20 cellular contexts compared by ENCODE assay signal in the genomic region with DNA sequence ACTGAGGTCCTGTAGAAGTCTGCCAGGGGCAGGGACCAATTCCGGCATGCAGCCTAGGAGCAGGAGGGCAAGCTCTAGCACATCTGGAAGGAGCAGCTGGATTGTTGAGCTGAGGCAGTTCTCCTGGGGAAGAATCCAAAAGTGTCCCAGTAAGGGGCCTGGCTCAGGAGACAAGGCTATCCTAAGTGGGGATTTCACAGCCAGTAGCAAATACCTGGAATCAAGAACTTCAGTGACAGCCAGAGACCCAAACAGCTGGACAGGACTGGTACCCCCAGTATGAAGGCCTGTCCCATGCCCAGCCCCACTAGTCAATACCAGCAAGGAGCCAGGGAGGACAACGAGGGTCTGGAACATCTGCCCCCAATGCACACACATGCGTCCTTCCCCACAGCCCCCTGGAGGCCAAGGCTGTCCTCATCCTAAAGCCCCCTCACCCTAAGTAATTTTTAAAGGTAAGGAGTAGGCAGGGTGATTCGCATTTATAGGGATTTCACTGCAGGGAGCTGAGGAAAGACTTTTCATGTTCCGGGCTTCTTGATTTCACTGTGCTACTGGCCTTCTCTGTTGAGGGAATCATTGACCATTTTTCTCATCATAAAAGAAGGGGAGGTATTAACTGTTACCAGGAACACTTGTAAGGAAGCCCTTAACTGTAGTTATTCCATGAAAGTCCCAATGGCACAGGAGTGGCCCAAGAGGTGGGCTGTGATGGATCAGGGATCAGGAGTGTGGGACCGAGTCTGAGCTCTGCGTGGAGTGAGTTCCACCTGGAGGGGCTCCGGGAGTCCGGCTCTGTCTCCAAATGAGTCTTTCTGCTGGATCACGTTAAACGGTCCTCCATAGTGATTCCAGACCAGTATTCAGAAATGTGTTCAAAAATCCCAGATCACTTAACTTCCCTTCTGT. TPM values are rescaled to one million over a fixed set of nuclear protein-coding genes. Genes with fewer than 3 reads are reported as not detected.
DNase-seq lines count a peak whose midpoint lies in the region; ATAC-seq, FAIRE-seq and TF ChIP-seq lines count a peak whose summit lies in the region.
"Had no signal": no experiment of that assay in that cellular context is flagged by ENCODE, and none has a peak within 500 bp of the region (broad histone marks: within the 10 kb centered on the region; RNA-seq: fewer than 3 reads in every experiment).

No MANE protein-coding gene starts in this region.

- no peak for TF ChIP-seq POLR2A in IMR-90 (IDR thresholded peaks at IDR 0.05; ENCODE audit: low read depth, low read length)
- no peak for TF ChIP-seq POLR2A in K562 (conservative IDR thresholded peaks at IDR 0.05)

- TF ChIP-seq EP300 in K562 (IDR thresholded peaks at IDR 0.05; ENCODE audit: low read length): no peak

- H3K36me3 ChIP-seq in IMR-90 (ENCODE audit: control insufficient read depth, insufficient read depth, low read length): peaks cover 2% of the 10 kb centered on the region; the same call in 1 of the 2 replicates
- H3K36me3 ChIP-seq in K562 (ENCODE audit: control insufficient read depth, insufficient read depth, low read length): no peaks in the 10 kb centered on the region
- H3K36me3 ChIP-seq in heart right ventricle: no peaks in the 10 kb centered on the region
- H3K36me3 ChIP-seq in right atrium auricular region: no peaks in the 10 kb centered on the region
- H3K36me3 ChIP-seq: SJCRH30 had no signal

- peak overlapping the region; percentile 26 for H3K27ac Mint-ChIP-seq in stimulated activated effector memory CD8-positive, alpha-beta T cell treated with anti-CD3 and anti-CD28 coated beads, Interleukin-12 subunit alpha, Interleukin-12 subunit beta, amount 100 ng/mL, for 72 hours
- H3K27ac Mint-ChIP-seq: B cell had no signal

- peak overlapping the region; percentile 4; the same call in 1 of the 2 replicates for H4K5ac ChIP-seq in IMR-90 (ENCODE audit: low read depth, low read length)

- H3K4me3 ChIP-seq in IMR-90 (ENCODE audit: insufficient read depth, low read depth, low read length): no peak overlapping the region
- H3K4me3 ChIP-seq in K562: no peak overlapping the region
- H3K4me3 ChIP-seq in heart right ventricle: no peak overlapping the region
- no peak overlapping the region for H3K4me3 ChIP-seq in right atrium auricular region
- H3K4me3 ChIP-seq: PC-9, SJCRH30 had no signal

- CTCF ChIA-PET in IMR-90 (lab: Yijun Ruan, JAX): interaction anchor here (0.9 kb wide), 1 partner anchor 239 kb away, joined by 3 read pairs; no protein-coding TSS in a partner anchor
- CTCF ChIA-PET in K562 (lab: Yijun Ruan, JAX; ENCODE audit: low intra/inter-chr PET ratio): no interaction called here

- no peak overlapping the region; the same call in 1 of the 2 replicates for H3K4ac ChIP-seq in IMR-90 (ENCODE audit: low read depth, low read length)

- no peak overlapping the region for H2AFZ ChIP-seq in IMR-90 (replicated peaks; ENCODE audit: low read length, poor library complexity)
- no peak overlapping the region; the same call in 1 of the 2 replicates for H2AFZ ChIP-seq in K562 (ENCODE audit: low read depth, low read length)
- H2AFZ ChIP-seq: PC-9 had no signal

- POLR2A ChIA-PET in IMR-90 (lab: Charles Lee; ENCODE audit: unreplicated experiment) (no interaction called here), K562 (lab: Yijun Ruan, JAX) (interaction anchor here (2.1 to 2.3 kb wide), 3 partner anchors 10 to 14 kb away, joined by 5 to 16 read pairs (median 6); no protein-coding TSS in a partner anchor)

- no peak overlapping the region for H3K14ac ChIP-seq in IMR-90 (replicated peaks; ENCODE audit: low read depth, low read length)

- no peak overlapping the region for H4K91ac ChIP-seq in IMR-90 (ENCODE audit: insufficient read depth, low read depth, low read length)

- intact Hi-C loops in IMR-90 (cut with micrococcal nuclease): loop anchor here (5.0 kb wide), 2 partner anchors 337 to 627 kb away; partner anchors contain the start of gene LRRK1
- intact Hi-C loops in K562 (cut with micrococcal nuclease): loop anchor here (1.0 to 10.0 kb wide), 4 partner anchors 118 to 630 kb away; partner anchors contain the start of gene LRRK1
- intact Hi-C loops in heart right ventricle (cut with DNase I): loop anchor here (1.0 to 10.0 kb wide), 14 partner anchors 52 to 630 kb away; partner anchors contain the start of gene LRRK1 (in 2 of the 10)

- TF ChIP-seq RAD21 in IMR-90 (IDR thresholded peaks at IDR 0.05; ENCODE audit: low read length): no peak
- no peak for TF ChIP-seq RAD21 in K562 (CRISPR knock-in tag; conservative IDR thresholded peaks at IDR 0.05 in 1 of 2, IDR thresholded peaks at IDR 0.05 in 1 of 2)

- H3K4me3 Mint-ChIP-seq in stimulated activated effector memory CD8-positive, alpha-beta T cell treated with anti-CD3 and anti-CD28 coated beads, Interleukin-12 subunit alpha, Interleukin-12 subunit beta, amount 100 ng/mL, for 72 hours: peak overlapping the region; percentile 23
- H3K4me3 Mint-ChIP-seq: B cell had no signal

- peaks cover 36% of the 10 kb centered on the region for H3K4me1 Mint-ChIP-seq in stimulated activated effector memory CD8-positive, alpha-beta T cell treated with anti-CD3 and anti-CD28 coated beads, Interleukin-12 subunit alpha, Interleukin-12 subunit beta, amount 100 ng/mL, for 72 hours

- no peak for FAIRE-seq in K562 (lab: Jason Lieb, UNC)
- FAIRE-seq: G401.6 had no signal

- H3K36me3 Mint-ChIP-seq in stimulated activated effector memory CD8-positive, alpha-beta T cell treated with anti-CD3 and anti-CD28 coated beads, Interleukin-12 subunit alpha, Interleukin-12 subunit beta, amount 100 ng/mL, for 72 hours: peaks cover 31% of the 10 kb centered on the region
- H3K36me3 Mint-ChIP-seq: CD4-positive, CD25-positive, alpha-beta regulatory T cell had no signal

- no peak overlapping the region for H2AK9ac ChIP-seq in IMR-90 (replicated peaks; ENCODE audit: low read depth, low read length, poor library complexity)

- H3K27ac ChIP-seq in IMR-90 (ENCODE audit: insufficient read depth, low read length): no peak overlapping the region
- no peak overlapping the region for H3K27ac ChIP-seq in K562 (ENCODE audit: extremely low read depth, low read depth, low read length)
- H3K27ac ChIP-seq in heart right ventricle: no peak overlapping the region
- H3K27ac ChIP-seq in right atrium auricular region: no peak overlapping the region
- H3K27ac ChIP-seq: 22Rv1, PC-9, SJCRH30 had no signal

- no peak overlapping the region for H2BK20ac ChIP-seq in IMR-90 (ENCODE audit: low read depth, low read length)

- in situ Hi-C loops in IMR-90 (cut with MboI; ENCODE audit: low sequenced_read_pairs) (loop anchor here (5.0 to 25.0 kb wide), 4 partner anchors 162 to 542 kb away; partner anchors contain the start of gene LRRK1), K562 (cut with MboI) (loop anchor here (5.0 to 25.0 kb wide), 4 partner anchors 167 to 617 kb away; partner anchors contain the start of gene LRRK1)

- whole genome bisulfite sequencing in IMR-90 (ENCODE audit: extremely low coverage in 2 of 2, insufficient read length in 1 of 2), 2 experiments: 47% methylated on average over 3 of the region's 11 CpGs; no CpG with 5 or more reads in 1 of the 2 experiments
- whole genome bisulfite sequencing in K562 (ENCODE audit: insufficient coverage, low coverage, missing lambda C conversion rate): 76% methylated on average over 11 of the region's 11 CpGs
- 91 to 93% methylated on average over 11 of the region's 11 CpGs for WGBS in heart right ventricle, 2 donors

- H2BK15ac ChIP-seq in IMR-90 (ENCODE audit: low read depth, low read length): no peak overlapping the region

- dilution Hi-C loops in IMR-90 (cut with HindIII; ENCODE audit: low sequenced_read_pairs, unreplicated experiment): no loop called here

- no peak overlapping the region for H2BK120ac ChIP-seq in IMR-90 (ENCODE audit: low read depth, low read length)

- no peak for ATAC-seq in IMR-90 (ENCODE audit: low read depth)
- no peak for ATAC-seq in K562
- no peak for ATAC-seq in stimulated activated effector memory CD8-positive, alpha-beta T cell treated with anti-CD3 and anti-CD28 coated beads, Interleukin-12 subunit alpha, Interleukin-12 subunit beta, amount 100 ng/mL, for 72 hours
- no peak for ATAC-seq in heart right ventricle

- no peak overlapping the region for H4K8ac ChIP-seq in IMR-90 (ENCODE audit: low read depth in 2 of 2, low read length in 2 of 2)

- peaks cover 0 to 20% of the 10 kb centered on the region in 2 experiments; a peak in 2 of 4 replicates for H3K79me1 ChIP-seq in IMR-90 (ENCODE audit: low read depth in 1 of 2, low read length in 2 of 2)

- H3K79me2 ChIP-seq in K562 (ENCODE audit: control insufficient read depth, insufficient read depth, low read length): peaks cover 15% of the 10 kb centered on the region

- no peak for TF ChIP-seq CTCF in IMR-90 (conservative IDR thresholded peaks at IDR 0.05; ENCODE audit: low read depth, low read length)
- no peak for TF ChIP-seq CTCF in K562 (IDR thresholded peaks at IDR 0.05 in 2 of 3, conservative IDR thresholded peaks at IDR 0.05 in 1 of 3; ENCODE audit: insufficient read depth in 2 of 3, low read depth in 1 of 3, low read length in 3 of 3)
- TF ChIP-seq CTCF in heart right ventricle (IDR thresholded peaks at IDR 0.05): no peak
- TF ChIP-seq CTCF in right atrium auricular region (IDR thresholded peaks at IDR 0.05): no peak

- H4K20me1 ChIP-seq in IMR-90 (ENCODE audit: insufficient read depth, low read length): peaks cover 15% of the 10 kb centered on the region
- H4K20me1 ChIP-seq in K562 (replicated peaks; ENCODE audit: control insufficient read depth, insufficient read depth, low read length): peaks cover 16% of the 10 kb centered on the region; the same call in 1 of the 2 replicates

- H2AK5ac ChIP-seq in IMR-90 (ENCODE audit: low read depth, low read length): peak overlapping the region; percentile 28; the same call in 1 of the 2 replicates

- BruUV-seq in IMR-90 (replicated peaks; lab: Mats Ljungman, UMichigan): no TSS peak
- no TSS peak for BruUV-seq in K562 (replicated peaks; lab: Mats Ljungman, UMichigan)

- no peak overlapping the region for H3K18ac ChIP-seq in IMR-90 (ENCODE audit: low read depth, low read length)

- H3K9me1 ChIP-seq in IMR-90 (ENCODE audit: insufficient read depth, low read length) (no peaks in the 10 kb centered on the region), K562 (ENCODE audit: control insufficient read depth, insufficient read depth, low read length) (no peaks in the 10 kb centered on the region)

- H3K4me2 ChIP-seq in IMR-90 (ENCODE audit: low read depth, low read length): no peak overlapping the region
- H3K4me2 ChIP-seq in K562 (ENCODE audit: insufficient read depth, low read length): peak overlapping the region; percentile 23; the same call in 1 of the 2 replicates
- H3K4me2 ChIP-seq: PC-9 had no signal

- H3K56ac ChIP-seq in IMR-90 (ENCODE audit: extremely low read depth, insufficient read depth, low read length): no peak overlapping the region

- no peak overlapping the region for H2BK5ac ChIP-seq in IMR-90 (ENCODE audit: low read depth, low read length, poor library complexity, severe bottlenecking)

- no peaks in the 10 kb centered on the region for H3K9me3 Mint-ChIP-seq in stimulated activated effector memory CD8-positive, alpha-beta T cell treated with anti-CD3 and anti-CD28 coated beads, Interleukin-12 subunit alpha, Interleukin-12 subunit beta, amount 100 ng/mL, for 72 hours
- H3K9me3 Mint-ChIP-seq: CD4-positive, CD25-positive, alpha-beta regulatory T cell had no signal

- H3K9me3 ChIP-seq in IMR-90 (ENCODE audit: control insufficient read depth, insufficient read depth, low read length) (no peaks in the 10 kb centered on the region), K562 (replicated peaks; ENCODE audit: control insufficient read depth, insufficient read depth, low read depth, low read length) (no peaks in the 10 kb centered on the region), heart right ventricle (no peaks in the 10 kb centered on the region), right atrium auricular region (no peaks in the 10 kb centered on the region)
- H3K9me3 ChIP-seq: SJCRH30 had no signal

- H3K27me3 ChIP-seq in IMR-90 (ENCODE audit: control insufficient read depth, insufficient read depth, low read length) (no peaks in the 10 kb centered on the region), K562 (ENCODE audit: control insufficient read depth in 2 of 2, insufficient read depth in 2 of 2, low read length in 2 of 2) (no peaks in the 10 kb centered on the region), heart right ventricle (no peaks in the 10 kb centered on the region), right atrium auricular region (no peaks in the 10 kb centered on the region)
- H3K27me3 ChIP-seq: SJCRH30 had no signal

- H3K9ac ChIP-seq in IMR-90 (ENCODE audit: low read depth, low read length): no peak overlapping the region
- no peak overlapping the region for H3K9ac ChIP-seq in K562 (ENCODE audit: insufficient read depth in 1 of 2, low read depth in 2 of 2, low read length in 2 of 2)

- H3K23ac ChIP-seq in IMR-90 (ENCODE audit: low read depth, low read length): peak overlapping the region; percentile 45; the same call in 1 of the 2 replicates

- H3K4me1 ChIP-seq in IMR-90 (ENCODE audit: control insufficient read depth, insufficient read depth, low read length): peaks cover 13% of the 10 kb centered on the region
- H3K4me1 ChIP-seq in K562 (replicated peaks in 1 of 2; ENCODE audit: control insufficient read depth in 2 of 2, insufficient read depth in 2 of 2, low read length in 2 of 2): peaks cover 26 to 29% of the 10 kb centered on the region in 2 experiments
- H3K4me1 ChIP-seq in heart right ventricle: peaks cover 0 to 50% (median 42%) of the 10 kb centered on the region in 9 donors
- H3K4me1 ChIP-seq in right atrium auricular region: peaks cover 0 to 40% of the 10 kb centered on the region in 2 donors

- peak; percentile 17 for DNase-seq in NCI-H82 (lab: John Stamatoyannopoulos, UW)
- no peak for DNase-seq in NCI-H82 treated with DMSO at 0.1 percent for 48 hours (lab: John Stamatoyannopoulos, UW; ENCODE audit: unreplicated experiment)
- DNase-seq in IMR-90: no peak
- DNase-seq in K562 (ENCODE audit: extremely low read depth in 1 of 4, low spot score in 3 of 4): no peak
- no peak for DNase-seq in stimulated activated effector memory CD8-positive, alpha-beta T cell treated with anti-CD3 and anti-CD28 coated beads, Interleukin-12 subunit alpha, Interleukin-12 subunit beta, amount 100 ng/mL, for 72 hours (ENCODE audit: low spot score in 2 of 2)
- no peak for DNase-seq in nucleus accumbens (lab: John Stamatoyannopoulos, UW)
- DNase-seq in heart right ventricle: no peak
- no peak for DNase-seq in right atrium auricular region (ENCODE audit: low spot score)
- DNase-seq: COR-L47, H7, KBM-7, NCI-H1417 treated with DMSO at 0.1 percent for 48 hours, NCI-H1930, NCI-H226, PC-9, SJCRH30 had no signal

RNA-seq across cellular contexts. Expression of gene CHSY1, which starts 2.6 kb away (rescaled TPM):
- 53.2 and 55.3 TPM in 2 replicates for total RNA-seq in IMR-90 (2012; rRNA removed)
- 40.5 and 40.9 TPM in 2 replicates for polyA plus RNA-seq in IMR-90 (2012; rRNA removed)
- 12.6 and 25.0 TPM in 2 replicates for polyA plus RNA-seq in IMR-90 (2012; cell fraction: cytosol; rRNA removed)
- polyA plus RNA-seq in IMR-90 (2012; cell fraction: nucleus; rRNA removed; ENCODE audit: low replicate concordance): 7.3 and 45.0 TPM in 2 replicates
- total RNA-seq in K562 (2011; cell fraction: chromatin; rRNA removed; ENCODE audit: low replicate concordance): 29.6 and 50.1 TPM in 2 replicates
- total RNA-seq in K562 (2011; cell fraction: nucleolus; rRNA removed): 21.4 and 23.2 TPM in 2 replicates
- 37.2 and 50.9 TPM in 2 replicates for total RNA-seq in K562 (2011; cell fraction: nucleoplasm; rRNA removed)
- total RNA-seq in K562 (2014; rRNA removed): 7.7 and 9.0 TPM in 2 replicates
- total RNA-seq in K562 (2014; rRNA removed; fragmentation: Illumina TruSeq; extraction: Trizol): 13.4 and 17.1 TPM in 2 replicates
- total RNA-seq in K562 (2015; rRNA removed; fragmentation: Illumina TruSeq; extraction: Trizol): 13.4 and 14.5 TPM in 2 replicates
- 14.7 and 16.4 TPM in 2 replicates for total RNA-seq in K562 (2021)
- polyA plus RNA-seq in K562 (2011; rRNA removed): 11.1 and 14.6 TPM in 2 replicates
- polyA plus RNA-seq in K562 (2011; cell fraction: cytosol; rRNA removed): 7.1 and 9.9 TPM in 2 replicates
- polyA plus RNA-seq in K562 (2011; cell fraction: nucleus; rRNA removed): 7.7 and 8.3 TPM in 2 replicates
- polyA plus RNA-seq in K562 (2012): 9.1 and 9.7 TPM in 2 replicates
- 12.8 and 14.9 TPM in 2 replicates for polyA plus RNA-seq in K562 (2014; fragmentation: Illumina TruSeq; extraction: Trizol)
- polyA plus RNA-seq in K562 (2014; fragmentation: Nextera tagmentation; extraction: Ambion mirVana): 10 to 100 TPM in 1 of 2 experiments, 1 to 10 TPM in 1; 7.0 to 11.1 TPM
- 9.0 and 9.2 TPM in 2 replicates for polyA plus RNA-seq in K562 (2014; rRNA removed)
- polyA minus RNA-seq in K562 (2011; rRNA and poly(A)+ RNA removed): 24.8 and 27.9 TPM in 2 replicates
- polyA minus RNA-seq in K562 (2011; cell fraction: cytosol; rRNA and poly(A)+ RNA removed): 14.9 and 16.7 TPM in 2 replicates
- polyA minus RNA-seq in K562 (2011; cell fraction: nucleus; rRNA and poly(A)+ RNA removed): 5.0 and 7.9 TPM in 2 replicates
- 10 to 100 TPM in 8 of 10 donors, 1 to 10 TPM in 2; 9.7 to 35.1 (median 15.7) TPM for total RNA-seq in heart right ventricle
- 10 to 100 TPM in 1 of 2 donors, 1 to 10 TPM in 1; 6.9 to 11.3 TPM for polyA plus RNA-seq in heart right ventricle
- total RNA-seq in right atrium auricular region: 10 to 100 TPM; 23.1 to 26.1 TPM

RNA-seq across cellular contexts. Expression of gene SELENOS, which starts 22.9 kb away (rescaled TPM):
- 39.8 and 67.5 TPM in 2 replicates for total RNA-seq in IMR-90 (2012; rRNA removed)
- polyA plus RNA-seq in IMR-90 (2012; rRNA removed): 73.9 and 77.1 TPM in 2 replicates
- 61.9 and 89.3 TPM in 2 replicates for polyA plus RNA-seq in IMR-90 (2012; cell fraction: cytosol; rRNA removed)
- 72.4 and 84.7 TPM in 2 replicates for polyA plus RNA-seq in IMR-90 (2012; cell fraction: nucleus; rRNA removed; ENCODE audit: low replicate concordance)
- total RNA-seq in K562 (2011; cell fraction: chromatin; rRNA removed; ENCODE audit: low replicate concordance): 53.9 and 71.0 TPM in 2 replicates
- total RNA-seq in K562 (2011; cell fraction: nucleolus; rRNA removed): 72.0 and 80.9 TPM in 2 replicates
- total RNA-seq in K562 (2011; cell fraction: nucleoplasm; rRNA removed): 87.4 and 90.5 TPM in 2 replicates
- total RNA-seq in K562 (2014; rRNA removed): 51.6 and 56.9 TPM in 2 replicates
- 57.2 and 59.6 TPM in 2 replicates for total RNA-seq in K562 (2014; rRNA removed; fragmentation: Illumina TruSeq; extraction: Trizol)
- total RNA-seq in K562 (2015; rRNA removed; fragmentation: Illumina TruSeq; extraction: Trizol): 45.5 and 47.9 TPM in 2 replicates
- 37.9 and 39.6 TPM in 2 replicates for total RNA-seq in K562 (2021)
- polyA plus RNA-seq in K562 (2011; rRNA removed): 46.5 and 55.8 TPM in 2 replicates
- polyA plus RNA-seq in K562 (2011; cell fraction: cytosol; rRNA removed): 30.6 and 48.2 TPM in 2 replicates
- polyA plus RNA-seq in K562 (2011; cell fraction: nucleus; rRNA removed): 18.7 and 26.8 TPM in 2 replicates
- 40.6 and 47.0 TPM in 2 replicates for polyA plus RNA-seq in K562 (2012)
- 42.1 and 43.0 TPM in 2 replicates for polyA plus RNA-seq in K562 (2014; fragmentation: Illumina TruSeq; extraction: Trizol)
- 10 to 100 TPM; 24.9 to 36.6 TPM for polyA plus RNA-seq in K562 (2014; fragmentation: Nextera tagmentation; extraction: Ambion mirVana)
- 54.8 and 57.4 TPM in 2 replicates for polyA plus RNA-seq in K562 (2014; rRNA removed)
- polyA minus RNA-seq in K562 (2011; rRNA and poly(A)+ RNA removed): 34.8 and 38.5 TPM in 2 replicates
- 8.6 and 8.9 TPM in 2 replicates for polyA minus RNA-seq in K562 (2011; cell fraction: cytosol; rRNA and poly(A)+ RNA removed)
- polyA minus RNA-seq in K562 (2011; cell fraction: nucleus; rRNA and poly(A)+ RNA removed): 13.5 and 23.5 TPM in 2 replicates
- 10 to 100 TPM; 28.4 to 90.6 (median 42.7) TPM for total RNA-seq in heart right ventricle
- polyA plus RNA-seq in heart right ventricle: 100 to 1,000 TPM in 1 of 2 donors, 10 to 100 TPM in 1; 48.4 to 192 TPM
- 10 to 100 TPM; 52.4 to 60.6 TPM for total RNA-seq in right atrium auricular region

RNA-seq across cellular contexts. Expression of gene SNRPA1, which starts 40.6 kb away (rescaled TPM):
- total RNA-seq in IMR-90 (2012; rRNA removed): 37.1 and 47.5 TPM in 2 replicates
- 75.8 and 79.9 TPM in 2 replicates for polyA plus RNA-seq in IMR-90 (2012; rRNA removed)
- 32.8 and 36.8 TPM in 2 replicates for polyA plus RNA-seq in IMR-90 (2012; cell fraction: cytosol; rRNA removed)
- 24.2 and 105 TPM in 2 replicates for polyA plus RNA-seq in IMR-90 (2012; cell fraction: nucleus; rRNA removed; ENCODE audit: low replicate concordance)
- total RNA-seq in K562 (2011; cell fraction: chromatin; rRNA removed; ENCODE audit: low replicate concordance): 76.5 and 145 TPM in 2 replicates
- 47.7 and 55.3 TPM in 2 replicates for total RNA-seq in K562 (2011; cell fraction: nucleolus; rRNA removed)
- 91.1 and 108 TPM in 2 replicates for total RNA-seq in K562 (2011; cell fraction: nucleoplasm; rRNA removed)
- total RNA-seq in K562 (2014; rRNA removed): 138 and 162 TPM in 2 replicates
- 78.1 and 97.1 TPM in 2 replicates for total RNA-seq in K562 (2014; rRNA removed; fragmentation: Illumina TruSeq; extraction: Trizol)
- 61.8 and 62.7 TPM in 2 replicates for total RNA-seq in K562 (2015; rRNA removed; fragmentation: Illumina TruSeq; extraction: Trizol)
- 152 and 166 TPM in 2 replicates for total RNA-seq in K562 (2021)
- polyA plus RNA-seq in K562 (2011; rRNA removed): 224 and 245 TPM in 2 replicates
- 79.9 and 192 TPM in 2 replicates for polyA plus RNA-seq in K562 (2011; cell fraction: cytosol; rRNA removed)
- polyA plus RNA-seq in K562 (2011; cell fraction: nucleus; rRNA removed): 123 and 248 TPM in 2 replicates
- 98.3 and 217 TPM in 2 replicates for polyA plus RNA-seq in K562 (2012)
- 189 and 206 TPM in 2 replicates for polyA plus RNA-seq in K562 (2014; fragmentation: Illumina TruSeq; extraction: Trizol)
- polyA plus RNA-seq in K562 (2014; fragmentation: Nextera tagmentation; extraction: Ambion mirVana): 100 to 1,000 TPM; 212 to 214 TPM
- polyA plus RNA-seq in K562 (2014; rRNA removed): 229 and 233 TPM in 2 replicates
- polyA minus RNA-seq in K562 (2011; rRNA and poly(A)+ RNA removed): 101 and 108 TPM in 2 replicates
- 52.9 and 57.5 TPM in 2 replicates for polyA minus RNA-seq in K562 (2011; cell fraction: cytosol; rRNA and poly(A)+ RNA removed)
- polyA minus RNA-seq in K562 (2011; cell fraction: nucleus; rRNA and poly(A)+ RNA removed): 29.2 and 46.7 TPM in 2 replicates
- total RNA-seq in heart right ventricle: 10 to 100 TPM; 23.8 to 36.3 (median 29.9) TPM
- 10 to 100 TPM; 25.0 to 51.4 TPM for polyA plus RNA-seq in heart right ventricle
- 10 to 100 TPM; 21.4 to 24.9 TPM for total RNA-seq in right atrium auricular region
